ENCODE assay signal across 24 cellular contexts in genomic region chr17:48990882-48991357, GRCh38. TPM values are rescaled to one million over a fixed set of nuclear protein-coding genes. Genes with fewer than 3 reads are reported as not detected.
A peak's percentile ranks its signal among the peaks of the same experiment; 100 is the strongest.
DNase-seq lines count a peak whose midpoint lies in the region; ATAC-seq and TF ChIP-seq lines count a peak whose summit lies in the region.
"Had no signal": no experiment of that assay in that cellular context is flagged by ENCODE, and none has a peak within 500 bp of the region (broad histone marks: within the 10 kb centered on the region; RNA-seq: fewer than 3 reads in every experiment).

No MANE protein-coding gene starts in this region.

- H3K4me3 Mint-ChIP-seq in mesothelial cell of epicardium, result peak overlapping the region; percentile 24
- peak overlapping the region in 1 of 8 donors; percentile 63 for H3K4me3 Mint-ChIP-seq in CD4-positive, alpha-beta memory T cell
- H3K4me3 Mint-ChIP-seq: activated naive CD8-positive, alpha-beta T cell; activated T-helper 1 cell treated with anti-CD3 and anti-CD28 coated beads, Interleukin-12 subunit alpha, Interleukin-12 subunit beta, Interleukin-2, Interleukin-4 antibody, amounts not matched to agents 30 ng/mL and 10 ng/mL and 1 ng/mL, durations not matched to agents 14 hours and 24 hours and 36 hours had no signal

- CTCF ChIA-PET in A673 (lab: Charles Lee), result no interaction called here
- CTCF ChIA-PET in CD4-positive, alpha-beta memory T cell (lab: Charles Lee; ENCODE audit: partially characterized antibody), result no interaction called here

- POLR2A ChIA-PET in A673 (lab: Charles Lee; ENCODE audit: low non-redundant PET), result interaction anchor here (0.8 kb wide), 1 partner anchor 47 kb away, joined by 3 read pairs; no protein-coding TSS in a partner anchor
- POLR2A ChIA-PET in CD4-positive, alpha-beta memory T cell (lab: Charles Lee; ENCODE audit: partially characterized antibody), result no interaction called here

- H3K4me1 ChIP-seq in A673 (ENCODE audit: insufficient read depth, low read length, poor library complexity, severe bottlenecking) (peaks cover 65% of the 10 kb centered on the region), HUES6 (ENCODE audit: control insufficient read depth, insufficient read depth, low read length) (peaks cover 42% of the 10 kb centered on the region)
- peaks cover 5% of the 10 kb centered on the region for H3K4me1 ChIP-seq in CD4-positive, alpha-beta memory T cell (ENCODE audit: insufficient read depth, low read length)

- TF ChIP-seq CTCF in A673 (conservative IDR thresholded peaks at IDR 0.05; ENCODE audit: low read depth, low read length), result no peak
- TF ChIP-seq CTCF in mesothelial cell of epicardium (IDR thresholded peaks at IDR 0.05; ENCODE audit: unreplicated experiment), result no peak

- TF ChIP-seq POLR2A in GM18505 (IDR thresholded peaks at IDR 0.05; ENCODE audit: borderline replicate concordance, extremely low read depth, insufficient read depth, insufficient read length), result no peak

- peak overlapping the region; percentile 59 for H3K9ac ChIP-seq in HUES6 (ENCODE audit: low read length)

- no peaks in the 10 kb centered on the region for H3K36me3 ChIP-seq in A673 (ENCODE audit: insufficient read depth, low read length, poor library complexity, severe bottlenecking)
- no peaks in the 10 kb centered on the region for H3K36me3 ChIP-seq in HUES6 (ENCODE audit: control insufficient read depth, insufficient read depth, low read length)
- H3K36me3 ChIP-seq in CD4-positive, alpha-beta memory T cell (ENCODE audit: insufficient read depth, low read length), result no peaks in the 10 kb centered on the region
- H3K36me3 ChIP-seq: esophagus squamous epithelium, gastroesophageal sphincter, ovary, upper lobe of left lung had no signal

- H3K27ac ChIP-seq in A673 (ENCODE audit: low read depth, low read length, poor library complexity, severe bottlenecking) (peak overlapping the region; percentile 100), HUES6 (ENCODE audit: low read depth, low read length) (peak overlapping the region; percentile 56; the same call in 1 of the 2 replicates)
- no peak overlapping the region for H3K27ac ChIP-seq in CD4-positive, alpha-beta memory T cell (ENCODE audit: low read depth, low read length)
- H3K27ac ChIP-seq: esophagus squamous epithelium, gastroesophageal sphincter, ovary, upper lobe of left lung had no signal

- no peaks in the 10 kb centered on the region for H3K36me3 Mint-ChIP-seq in mesothelial cell of epicardium
- no peaks in the 10 kb centered on the region for H3K36me3 Mint-ChIP-seq in CD4-positive, alpha-beta memory T cell
- H3K36me3 Mint-ChIP-seq: activated naive CD8-positive, alpha-beta T cell had no signal

- H3K9me3 Mint-ChIP-seq in mesothelial cell of epicardium, result no peaks in the 10 kb centered on the region
- peaks cover 0 to 18% (median 3%) of the 10 kb centered on the region in 8 donors for H3K9me3 Mint-ChIP-seq in CD4-positive, alpha-beta memory T cell
- H3K9me3 Mint-ChIP-seq: activated T-helper 1 cell treated with anti-CD3 and anti-CD28 coated beads, Interleukin-12 subunit alpha, Interleukin-12 subunit beta, Interleukin-2, Interleukin-4 antibody, amounts not matched to agents 30 ng/mL and 10 ng/mL and 1 ng/mL, durations not matched to agents 14 hours and 24 hours and 36 hours had no signal

- H3K4me3 ChIP-seq in A673 (ENCODE audit: low read depth, low read length, poor library complexity, severe bottlenecking) (peak overlapping the region; percentile 33), HUES6 (ENCODE audit: low read depth, low read length) (peak overlapping the region; percentile 50)
- no peak overlapping the region for H3K4me3 ChIP-seq in CD4-positive, alpha-beta memory T cell (ENCODE audit: low read length in 2 of 2)
- H3K4me3 ChIP-seq: esophagus squamous epithelium, gastroesophageal sphincter, ovary, upper lobe of left lung had no signal

- peak overlapping the region; percentile 5 for H3K27ac Mint-ChIP-seq in mesothelial cell of epicardium
- H3K27ac Mint-ChIP-seq in CD4-positive, alpha-beta memory T cell, result no peak overlapping the region
- H3K27ac Mint-ChIP-seq: activated naive CD8-positive, alpha-beta T cell; activated T-helper 1 cell treated with anti-CD3 and anti-CD28 coated beads, Interleukin-12 subunit alpha, Interleukin-12 subunit beta, Interleukin-2, Interleukin-4 antibody, amounts not matched to agents 30 ng/mL and 10 ng/mL and 1 ng/mL, durations not matched to agents 14 hours and 24 hours and 36 hours had no signal

- intact Hi-C loops in A673 (cut with micrococcal nuclease; ENCODE audit: unreplicated experiment), result loop anchor here (5.0 kb wide), 1 partner anchor 269 kb away; the partner anchor contains the start of genes PRAC1 and PRAC2
- intact Hi-C loops in CD4-positive, alpha-beta memory T cell (cut with micrococcal nuclease), result no loop called here

- H3K27me3 Mint-ChIP-seq in mesothelial cell of epicardium (ENCODE audit: low read depth), result no peaks in the 10 kb centered on the region
- peaks cover 39 to 40% of the 10 kb centered on the region in 2 donors for H3K27me3 Mint-ChIP-seq in CD4-positive, alpha-beta memory T cell

- DNase-seq in A673 (ENCODE audit: low spot score) (peak; percentile 71), ecto neural progenitor cell (ENCODE audit: low spot score) (peak; percentile 50), mesothelial cell of epicardium (ENCODE audit: low spot score in 2 of 2, unreplicated experiment in 2 of 2) (no peak), NCI-H1417 treated with DMSO at 0.1 percent for 48 hours (lab: John Stamatoyannopoulos, UW) (no peak)
- no peak for DNase-seq in CD4-positive, alpha-beta memory T cell
- no peak for DNase-seq in effector CD4-positive, alpha-beta T cell
- DNase-seq: ACHN; C1 segment of cervical spinal cord; cerebellar nuclear complex; effector CD8-positive, alpha-beta T cell; esophagus squamous epithelium; Kasumi-1; NCI-H187; ovary; right cardiac atrium; SHP77; stimulated activated CD4-positive, alpha-beta T cell treated with anti-CD3 and anti-CD28 coated beads, Interleukin-15, amount 100 ng/mL, for 24 hours; upper lobe of left lung had no signal

- no peak for ATAC-seq in GM18505 (IDR thresholded peaks at IDR 0.05; ENCODE audit: unreplicated experiment)
- ATAC-seq: gastroesophageal sphincter, right cardiac atrium had no signal

- H3K9me3 ChIP-seq in A673 (ENCODE audit: low read depth, low read length, poor library complexity, severe bottlenecking), result no peaks in the 10 kb centered on the region
- no peaks in the 10 kb centered on the region for H3K9me3 ChIP-seq in HUES6 (ENCODE audit: control insufficient read depth, insufficient read depth, low read depth, low read length)
- no peaks in the 10 kb centered on the region for H3K9me3 ChIP-seq in CD4-positive, alpha-beta memory T cell (ENCODE audit: control insufficient read depth in 1 of 2, low read length in 2 of 2)
- H3K9me3 ChIP-seq: esophagus squamous epithelium, ovary, upper lobe of left lung had no signal

- H3K27me3 ChIP-seq in A673 (replicated peaks; ENCODE audit: insufficient read depth, low read depth, low read length, poor library complexity), result no peaks in the 10 kb centered on the region
- H3K27me3 ChIP-seq in HUES6 (ENCODE audit: control insufficient read depth, insufficient read depth, low read length), result no peaks in the 10 kb centered on the region
- H3K27me3 ChIP-seq in CD4-positive, alpha-beta memory T cell (ENCODE audit: insufficient read depth, low read length), result peaks cover 37% of the 10 kb centered on the region

- H3K4me1 Mint-ChIP-seq in mesothelial cell of epicardium, result peaks cover 27% of the 10 kb centered on the region
- peaks cover 0 to 11% (median 5%) of the 10 kb centered on the region in 4 donors for H3K4me1 Mint-ChIP-seq in CD4-positive, alpha-beta memory T cell

- no TSS peak for BruUV-seq in A673 (replicated peaks; lab: Mats Ljungman, UMichigan)

RNA-seq across cellular contexts. Expression of gene IGF2BP1, which starts 6.3 kb away (rescaled TPM):
- total RNA-seq in A673 (2021), result 495 and 517 TPM in 2 replicates
- 225 to 227 TPM (median 227 TPM) in 3 replicates for total RNA-seq in mesothelial cell of epicardium
- not detected for total RNA-seq in CD4-positive, alpha-beta memory T cell
- polyA plus RNA-seq in CD4-positive, alpha-beta memory T cell, result not detected
- total RNA-seq: activated T-helper 1 cell treated with anti-CD3 and anti-CD28 coated beads, Interleukin-12 subunit alpha, Interleukin-12 subunit beta, Interleukin-2, Interleukin-4 antibody, amounts not matched to agents 30 ng/mL and 10 ng/mL and 1 ng/mL, durations not matched to agents 14 hours and 24 hours and 36 hours; esophagus squamous epithelium; right cardiac atrium had no signal
- polyA plus RNA-seq: right cardiac atrium had no signal

RNA-seq across cellular contexts. Expression of gene GIP, which starts 22.5 kb away (rescaled TPM):
- total RNA-seq in A673 (2021), result 0.88 and 1.1 TPM in 2 replicates
- total RNA-seq in mesothelial cell of epicardium, result not detected in 3 replicates
- total RNA-seq in CD4-positive, alpha-beta memory T cell, result not detected
- polyA plus RNA-seq in CD4-positive, alpha-beta memory T cell, result not detected
- total RNA-seq: activated T-helper 1 cell treated with anti-CD3 and anti-CD28 coated beads, Interleukin-12 subunit alpha, Interleukin-12 subunit beta, Interleukin-2, Interleukin-4 antibody, amounts not matched to agents 30 ng/mL and 10 ng/mL and 1 ng/mL, durations not matched to agents 14 hours and 24 hours and 36 hours; esophagus squamous epithelium; gastroesophageal sphincter; H4; ovary; right cardiac atrium; upper lobe of left lung had no signal
- polyA plus RNA-seq: ovary, right cardiac atrium had no signal

RNA-seq across cellular contexts. Expression of gene SNF8, which starts 46.3 kb away (rescaled TPM):
- 177 and 188 TPM in 2 replicates for total RNA-seq in A673 (2021)
- total RNA-seq in mesothelial cell of epicardium, result 78.6 to 91.5 TPM (median 88.0 TPM) in 3 replicates
- total RNA-seq in CD4-positive, alpha-beta memory T cell, result 10 to 100 TPM; 55.6 to 59.4 TPM
- polyA plus RNA-seq in CD4-positive, alpha-beta memory T cell, result 100 to 1,000 TPM; 106 to 115 TPM

Comparison
In these comparisons a context has a peak if more than half of its experiments do, and no peak if none do; other contexts are left out.
1. DNase-seq: peak in A673 (single experiment) and ecto neural progenitor cell (single experiment); none in mesothelial cell of epicardium (0 of 2), CD4-positive, alpha-beta memory T cell (0 of 5), NCI-H1417 treated with DMSO at 0.1 percent for 48 hours (single experiment) and effector CD4-positive, alpha-beta T cell (single experiment).
2. H3K4me3 ChIP-seq: peak in A673 (single experiment) and HUES6 (single experiment); none in CD4-positive, alpha-beta memory T cell (0 of 2).
3. RNA of gene IGF2BP1, which starts 6.3 kb away (total RNA-seq): 495 to 517 TPM in A673 and 225 to 227 TPM in mesothelial cell of epicardium; not detected in CD4-positive, alpha-beta memory T cell; every median in the first group is over 100 times any median in the second.